1 cellular context compared by ENCODE assay signal in genomic region chr17:27575912-27576252, GRCh38.
TF ChIP-seq lines count a peak whose summit lies in the region.

No MANE protein-coding gene starts in this region.

TF ChIP-seq in K562, 482 proteins besides CTCF, POLR2A, EP300 and RAD21:
- TF ChIP-seq PRDM10 (IDR thresholded peaks at IDR 0.05; ENCODE audit: partially characterized antibody) (peak; percentile 19), ZC3H8 (IDR thresholded peaks at IDR 0.05) (no peak), POLR2AphosphoS5 (IDR thresholded peaks at IDR 0.05; ENCODE audit: control insufficient read depth, insufficient read depth, low read depth, low read length) (0 out of 2 replicates have a peak, but pooled peaks have one; percentile 54), MAZ (CRISPR knock-in tag; conservative IDR thresholded peaks at IDR 0.05 in 1 of 2, IDR thresholded peaks at IDR 0.05 in 1 of 2) (no peak), TARDBP (IDR thresholded peaks at IDR 0.05) (no peak), MTA3 (IDR thresholded peaks at IDR 0.05; ENCODE audit: borderline replicate concordance) (no peak), ZNF79 (CRISPR knock-in tag; IDR thresholded peaks at IDR 0.05; ENCODE audit: low read depth) (no peak), CREB3 (tag; conservative IDR thresholded peaks at IDR 0.05; ENCODE audit: low read depth) (no peak)
